Comparison of ENCODE assay signal across 20 cellular contexts in the genomic region with DNA sequence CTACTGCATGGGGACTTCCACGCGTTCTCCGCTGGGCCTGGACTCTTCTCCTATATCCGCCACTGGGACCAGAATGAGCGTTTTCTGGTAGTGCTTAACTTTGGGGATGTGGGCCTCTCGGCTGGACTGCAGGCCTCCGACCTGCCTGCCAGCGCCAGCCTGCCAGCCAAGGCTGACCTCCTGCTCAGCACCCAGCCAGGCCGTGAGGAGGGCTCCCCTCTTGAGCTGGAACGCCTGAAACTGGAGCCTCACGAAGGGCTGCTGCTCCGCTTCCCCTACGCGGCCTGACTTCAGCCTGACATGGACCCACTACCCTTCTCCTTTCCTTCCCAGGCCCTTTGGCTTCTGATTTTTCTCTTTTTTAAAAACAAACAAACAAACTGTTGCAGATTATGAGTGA. TPM values are rescaled to one million over a fixed set of nuclear protein-coding genes. Genes with fewer than 3 reads are reported as not detected.
DNase-seq lines count a peak whose midpoint lies in the region; ATAC-seq and TF ChIP-seq lines count a peak whose summit lies in the region.
"Had no signal": no experiment of that assay in that cellular context is flagged by ENCODE, and none has a peak within 500 bp of the region (broad histone marks: within the 10 kb centered on the region; RNA-seq: fewer than 3 reads in every experiment).

No MANE protein-coding gene starts in this region.

- H3K27me3 ChIP-seq in A673 (replicated peaks; ENCODE audit: insufficient read depth, low read depth, low read length, poor library complexity) (no peaks in the 10 kb centered on the region), GM23248 (replicated peaks; ENCODE audit: insufficient read depth) (no peaks in the 10 kb centered on the region), smooth muscle cell (ENCODE audit: low read depth) (no peaks in the 10 kb centered on the region)
- H3K27me3 ChIP-seq: gastrocnemius medialis had no signal

- H3K36me3 Mint-ChIP-seq in activated naive CD8-positive, alpha-beta T cell treated with anti-CD3 and anti-CD28 coated beads, Interleukin-2, amount 10 ng/mL, durations not matched to agents 7 days and 5 days, result peaks cover 42% of the 10 kb centered on the region
- peaks cover 37% of the 10 kb centered on the region for H3K36me3 Mint-ChIP-seq in mesothelial cell of epicardium

- H3K4me3 ChIP-seq in A673 (ENCODE audit: low read depth, low read length, poor library complexity, severe bottlenecking) (no peak overlapping the region), GM23248 (no peak overlapping the region), smooth muscle cell (no peak overlapping the region)
- H3K4me3 ChIP-seq: gastrocnemius medialis, thoracic aorta had no signal

- H3K9ac ChIP-seq in GM23248, result no peak overlapping the region
- no peak overlapping the region for H3K9ac ChIP-seq in smooth muscle cell (ENCODE audit: low read depth)
- H3K9ac ChIP-seq: parathyroid adenoma had no signal

- H3K4me2 ChIP-seq in GM23248 (ENCODE audit: unreplicated experiment), result no peak overlapping the region
- no peak overlapping the region for H3K4me2 ChIP-seq in smooth muscle cell

- H3K4me1 ChIP-seq in A673 (ENCODE audit: insufficient read depth, low read length, poor library complexity, severe bottlenecking) (peaks cover 37% of the 10 kb centered on the region), GM23248 (ENCODE audit: insufficient read depth) (peaks cover 32% of the 10 kb centered on the region), smooth muscle cell (ENCODE audit: low read depth) (peaks cover 4% of the 10 kb centered on the region)
- H3K4me1 ChIP-seq: parathyroid adenoma had no signal

- no peak overlapping the region for H3K4me3 Mint-ChIP-seq in activated naive CD8-positive, alpha-beta T cell treated with anti-CD3 and anti-CD28 coated beads, Interleukin-2, amount 10 ng/mL, durations not matched to agents 7 days and 5 days
- no peak overlapping the region for H3K4me3 Mint-ChIP-seq in mesothelial cell of epicardium

- H3K27ac Mint-ChIP-seq in activated naive CD8-positive, alpha-beta T cell treated with anti-CD3 and anti-CD28 coated beads, Interleukin-2, amount 10 ng/mL, durations not matched to agents 7 days and 5 days, result peak overlapping the region; percentile 15
- peak overlapping the region; percentile 76 for H3K27ac Mint-ChIP-seq in mesothelial cell of epicardium

- BruUV-seq in A673 (replicated peaks; lab: Mats Ljungman, UMichigan), result no TSS peak

- H3K9me2 ChIP-seq in GM23248 (ENCODE audit: insufficient read depth), result no peaks in the 10 kb centered on the region

- H2AFZ ChIP-seq in GM23248 (no peak overlapping the region), smooth muscle cell (ENCODE audit: low read depth) (no peak overlapping the region)
- H2AFZ ChIP-seq: parathyroid adenoma had no signal

- H3K79me2 ChIP-seq in GM23248 (ENCODE audit: insufficient read depth), result peaks cover 41% of the 10 kb centered on the region
- H3K79me2 ChIP-seq in smooth muscle cell (ENCODE audit: low read depth), result peaks cover 36% of the 10 kb centered on the region
- H3K79me2 ChIP-seq: parathyroid adenoma had no signal

- DNase-seq in A673 (ENCODE audit: low spot score), result no peak
- DNase-seq in GM23248, result no peak
- DNase-seq in activated naive CD8-positive, alpha-beta T cell treated with anti-CD3 and anti-CD28 coated beads, Interleukin-2, amount 10 ng/mL, durations not matched to agents 7 days and 5 days, result no peak
- DNase-seq in mesothelial cell of epicardium (ENCODE audit: low spot score in 2 of 2, unreplicated experiment in 2 of 2), result no peak
- no peak for DNase-seq in smooth muscle cell (lab: John Stamatoyannopoulos, UW; ENCODE audit: unreplicated experiment)
- DNase-seq in NCI-H1417 (lab: John Stamatoyannopoulos, UW), result no peak
- DNase-seq in stimulated activated CD4-positive, alpha-beta T cell treated with anti-CD3 and anti-CD28 coated beads, Interleukin-4, amount 100 ng/mL, for 24 hours, result no peak
- DNase-seq: AML-193; CD8-positive, alpha-beta memory T cell; DMS79 treated with DMSO at 0.1 percent for 48 hours; gastrocnemius medialis; NCI-H1417 treated with DMSO at 0.1 percent for 48 hours; NCI-H524; stimulated activated naive CD4-positive, alpha-beta T cell had no signal

- 89 to 90% methylated on average over 10 to 14 of the region's 14 CpGs for WGBS in GM23248 (ENCODE audit: low coverage in 1 of 2, low lambda C conversion rate in 2 of 2, missing lambda C conversion rate in 2 of 2), 2 experiments
- 91% methylated on average over 14 of the region's 14 CpGs for WGBS in smooth muscle cell (ENCODE audit: low lambda C conversion rate)

- POLR2A ChIA-PET in A673 (lab: Charles Lee; ENCODE audit: low non-redundant PET), result no interaction called here
- POLR2A ChIA-PET in activated naive CD8-positive, alpha-beta T cell treated with anti-CD3 and anti-CD28 coated beads, Interleukin-2, amount 10 ng/mL, durations not matched to agents 7 days and 5 days (lab: Charles Lee), result no interaction called here

- in situ Hi-C loops in GM23248 (cut with MboI), result no loop called here

- H3K9me3 Mint-ChIP-seq in activated naive CD8-positive, alpha-beta T cell treated with anti-CD3 and anti-CD28 coated beads, Interleukin-2, amount 10 ng/mL, durations not matched to agents 7 days and 5 days, result no peaks in the 10 kb centered on the region
- no peaks in the 10 kb centered on the region for H3K9me3 Mint-ChIP-seq in mesothelial cell of epicardium
- H3K9me3 Mint-ChIP-seq: CD8-positive, alpha-beta memory T cell had no signal

- H3K9me3 ChIP-seq in A673 (ENCODE audit: low read depth, low read length, poor library complexity, severe bottlenecking), result no peaks in the 10 kb centered on the region
- no peaks in the 10 kb centered on the region for H3K9me3 ChIP-seq in GM23248 (ENCODE audit: low read depth)
- H3K9me3 ChIP-seq in smooth muscle cell (replicated peaks; ENCODE audit: low read depth), result no peaks in the 10 kb centered on the region
- H3K9me3 ChIP-seq: gastrocnemius medialis, thoracic aorta had no signal

- H3K27ac ChIP-seq in A673 (ENCODE audit: low read depth, low read length, poor library complexity, severe bottlenecking) (peak overlapping the region; percentile 18), GM23248 (peak overlapping the region; percentile 20; the same call in 1 of the 2 replicates), smooth muscle cell (ENCODE audit: low read depth) (no peak overlapping the region)
- H3K27ac ChIP-seq: parathyroid adenoma, thoracic aorta had no signal

- intact Hi-C loops in A673 (cut with micrococcal nuclease; ENCODE audit: unreplicated experiment), result no loop called here

- H3K4me1 Mint-ChIP-seq in activated naive CD8-positive, alpha-beta T cell treated with anti-CD3 and anti-CD28 coated beads, Interleukin-2, amount 10 ng/mL, durations not matched to agents 7 days and 5 days, result peaks cover 27% of the 10 kb centered on the region
- peaks cover 44% of the 10 kb centered on the region for H3K4me1 Mint-ChIP-seq in mesothelial cell of epicardium

- ATAC-seq in activated naive CD8-positive, alpha-beta T cell treated with anti-CD3 and anti-CD28 coated beads, Interleukin-2, amount 10 ng/mL, durations not matched to agents 7 days and 5 days (ENCODE audit: low read depth), result no peak
- ATAC-seq: activated CD4-positive, CD25-positive, alpha-beta regulatory T cell treated with anti-CD3 and anti-CD28 coated beads, Interleukin-2, amount 50 U/mL, for 24 hours; esophagus mucosa; gastrocnemius medialis had no signal

- CTCF ChIA-PET in A673 (lab: Charles Lee), result no interaction called here

- no peaks in the 10 kb centered on the region for H3K27me3 Mint-ChIP-seq in activated naive CD8-positive, alpha-beta T cell treated with anti-CD3 and anti-CD28 coated beads, Interleukin-2, amount 10 ng/mL, durations not matched to agents 7 days and 5 days
- no peaks in the 10 kb centered on the region for H3K27me3 Mint-ChIP-seq in mesothelial cell of epicardium (ENCODE audit: low read depth)
- H3K27me3 Mint-ChIP-seq: CD8-positive, alpha-beta memory T cell had no signal

- TF ChIP-seq CTCF in A673 (conservative IDR thresholded peaks at IDR 0.05; ENCODE audit: low read depth, low read length) (no peak), mesothelial cell of epicardium (IDR thresholded peaks at IDR 0.05; ENCODE audit: unreplicated experiment) (no peak), smooth muscle cell (IDR thresholded peaks at IDR 0.05; ENCODE audit: borderline replicate concordance, insufficient read depth, poor library complexity, severe bottlenecking) (no peak)

- peaks cover 68% of the 10 kb centered on the region for H3K36me3 ChIP-seq in A673 (ENCODE audit: insufficient read depth, low read length, poor library complexity, severe bottlenecking)
- peaks cover 57% of the 10 kb centered on the region for H3K36me3 ChIP-seq in GM23248 (ENCODE audit: low read depth)
- peaks cover 9% of the 10 kb centered on the region for H3K36me3 ChIP-seq in smooth muscle cell (ENCODE audit: low read depth)

- H3F3A ChIP-seq in GM23248 (ENCODE audit: insufficient read depth) (peaks cover 73% of the 10 kb centered on the region), smooth muscle cell (ENCODE audit: low read depth) (peaks cover 56% of the 10 kb centered on the region)

- H4K20me1 ChIP-seq in GM23248 (ENCODE audit: insufficient read depth) (peaks cover 16% of the 10 kb centered on the region; the same call in 1 of the 2 replicates), smooth muscle cell (ENCODE audit: low read depth) (peaks cover 66% of the 10 kb centered on the region)

RNA-seq across cellular contexts. Expression of a gene that starts 7.7 kb away (rescaled TPM):
- 480 and 511 TPM in 2 replicates for total RNA-seq in A673 (2021)
- total RNA-seq in GM23248 (2014; rRNA removed; shearing (Covaris generic)), result 290 and 301 TPM in 2 replicates
- polyA plus RNA-seq in GM23248 (2016; fragmentation: Nextera tagmentation; extraction: Ambion mirVana), result 310 and 319 TPM in 2 replicates
- total RNA-seq in activated naive CD8-positive, alpha-beta T cell treated with anti-CD3 and anti-CD28 coated beads, Interleukin-2, amount 10 ng/mL, durations not matched to agents 7 days and 5 days, result 100 to 1,000 TPM; 222 to 228 TPM
- total RNA-seq in mesothelial cell of epicardium, result 205 to 212 TPM (median 208 TPM) in 3 replicates
- total RNA-seq in smooth muscle cell, result 181 and 248 TPM in 2 replicates
- 179 and 291 TPM in 2 replicates for polyA plus RNA-seq in smooth muscle cell

RNA-seq across cellular contexts. Expression of a gene that starts 32.8 kb away (rescaled TPM):
- 0.17 and 0.41 TPM in 2 replicates for total RNA-seq in A673 (2021)
- total RNA-seq in GM23248 (2014; rRNA removed; shearing (Covaris generic)), result not detected in 2 replicates
- polyA plus RNA-seq in GM23248 (2016; fragmentation: Nextera tagmentation; extraction: Ambion mirVana), result not detected in 2 replicates
- not detected for total RNA-seq in activated naive CD8-positive, alpha-beta T cell treated with anti-CD3 and anti-CD28 coated beads, Interleukin-2, amount 10 ng/mL, durations not matched to agents 7 days and 5 days
- total RNA-seq in mesothelial cell of epicardium, result 0.09 to 0.72 TPM (median 0.11 TPM) in 3 replicates
- not detected in 2 replicates for total RNA-seq in smooth muscle cell
- not detected in 2 replicates for polyA plus RNA-seq in smooth muscle cell
- total RNA-seq: CD8-positive, alpha-beta memory T cell; esophagus mucosa; gastrocnemius medialis; kidney epithelial cell; lung microvascular endothelial cell; thoracic aorta had no signal
- polyA plus RNA-seq: CD8-positive, alpha-beta memory T cell had no signal

RNA-seq across cellular contexts. Expression of a gene that starts 49.0 kb away (rescaled TPM):
- total RNA-seq in A673 (2021) (147 and 155 TPM in 2 replicates), mesothelial cell of epicardium (59.3 to 63.7 TPM (median 62.1 TPM) in 3 replicates), smooth muscle cell (19.3 and 36.6 TPM in 2 replicates)
- 41.4 and 50.4 TPM in 2 replicates for total RNA-seq in GM23248 (2014; rRNA removed; shearing (Covaris generic))
- polyA plus RNA-seq in GM23248 (2016; fragmentation: Nextera tagmentation; extraction: Ambion mirVana) (33.6 and 34.3 TPM in 2 replicates), smooth muscle cell (41.3 and 46.1 TPM in 2 replicates)
- 10 to 100 TPM; 75.2 to 78.0 TPM for total RNA-seq in activated naive CD8-positive, alpha-beta T cell treated with anti-CD3 and anti-CD28 coated beads, Interleukin-2, amount 10 ng/mL, durations not matched to agents 7 days and 5 days

RNA-seq across cellular contexts. Expression of a gene that starts 55.8 kb away (rescaled TPM):
- total RNA-seq in A673 (2021) (0.77 TPM in 1 of 2 replicates, not detected in the other), mesothelial cell of epicardium (not detected in 3 replicates), smooth muscle cell (not detected in 2 replicates)
- not detected in 2 replicates for total RNA-seq in GM23248 (2014; rRNA removed; shearing (Covaris generic))
- polyA plus RNA-seq in GM23248 (2016; fragmentation: Nextera tagmentation; extraction: Ambion mirVana) (0.44 TPM in 1 of 2 replicates, not detected in the other), smooth muscle cell (1.4 and 3.1 TPM in 2 replicates)
- not detected for total RNA-seq in activated naive CD8-positive, alpha-beta T cell treated with anti-CD3 and anti-CD28 coated beads, Interleukin-2, amount 10 ng/mL, durations not matched to agents 7 days and 5 days
- total RNA-seq: esophagus mucosa, gastrocnemius medialis, kidney epithelial cell, lung microvascular endothelial cell, thoracic aorta had no signal

RNA-seq across cellular contexts. Expression of a gene that starts 56.6 kb away (rescaled TPM):
- total RNA-seq in A673 (2021) (29.2 and 38.1 TPM in 2 replicates), mesothelial cell of epicardium (55.2 to 57.9 TPM (median 55.8 TPM) in 3 replicates), smooth muscle cell (44.6 and 52.6 TPM in 2 replicates)
- 43.9 and 45.7 TPM in 2 replicates for total RNA-seq in GM23248 (2014; rRNA removed; shearing (Covaris generic))
- polyA plus RNA-seq in GM23248 (2016; fragmentation: Nextera tagmentation; extraction: Ambion mirVana) (32.0 and 34.0 TPM in 2 replicates), smooth muscle cell (67.9 and 69.0 TPM in 2 replicates)
- 10 to 100 TPM; 43.4 to 44.3 TPM for total RNA-seq in activated naive CD8-positive, alpha-beta T cell treated with anti-CD3 and anti-CD28 coated beads, Interleukin-2, amount 10 ng/mL, durations not matched to agents 7 days and 5 days
